In genomic region chr20:13610205-13610604, GRCh38 we compare ENCODE assay signal across 12 cellular contexts. TPM values are rescaled to one million over a fixed set of nuclear protein-coding genes. Genes with fewer than 3 reads are reported as not detected.
DNase-seq lines count a peak whose midpoint lies in the region; ATAC-seq and TF ChIP-seq lines count a peak whose summit lies in the region.
"Had no signal": no experiment of that assay in that cellular context is flagged by ENCODE, and none has a peak within 500 bp of the region (broad histone marks: within the 10 kb centered on the region; RNA-seq: fewer than 3 reads in every experiment).

No MANE protein-coding gene starts in this region.

- H3K79me2 ChIP-seq in hepatocyte = no peaks in the 10 kb centered on the region

- in situ Hi-C loops in ACHN (cut with HindIII; ENCODE audit: low pct_ligation_motif_present, low pct_unique_long_range_greater_than_20kb, low sequenced_read_pairs) = no loop called here

- H3K4me1 Mint-ChIP-seq in Calu3 (ENCODE audit: low read depth, unreplicated experiment) = no peaks in the 10 kb centered on the region

- H3K27ac ChIP-seq in hepatocyte = no peak overlapping the region

- H3K4me3 ChIP-seq in hepatocyte = no peak overlapping the region

- no peak overlapping the region for H3K4me2 ChIP-seq in hepatocyte

- TF ChIP-seq CTCF in Calu3 (IDR thresholded peaks at IDR 0.05; ENCODE audit: unreplicated experiment) (no peak), hepatocyte (IDR thresholded peaks at IDR 0.05; ENCODE audit: poor library complexity) (no peak)

- no TSS peak for BruUV-seq in Calu3 (replicated peaks; lab: Mats Ljungman, UMichigan)

- peaks cover 4% of the 10 kb centered on the region for H3K36me3 Mint-ChIP-seq in Calu3 (ENCODE audit: insufficient read depth, unreplicated experiment)

- no peaks in the 10 kb centered on the region for H3K27me3 ChIP-seq in hepatocyte

- H3K9me3 Mint-ChIP-seq in Calu3 (ENCODE audit: low read depth, unreplicated experiment) = no peaks in the 10 kb centered on the region
- H3K9me3 Mint-ChIP-seq: activated naive CD4-positive, alpha-beta T cell treated with anti-CD3 and anti-CD28 coated beads, Interleukin-2, amount 50 U/mL, for 72 hours; nephron had no signal

- ATAC-seq in GM18867 (IDR thresholded peaks at IDR 0.05; ENCODE audit: unreplicated experiment) = peak; percentile 50
- ATAC-seq: activated naive CD4-positive, alpha-beta T cell treated with anti-CD3 and anti-CD28 coated beads, Interleukin-2, amount 50 U/mL, for 72 hours had no signal

- CTCF ChIA-PET in Calu3 (lab: Charles Lee) = no interaction called here

- no peak overlapping the region for H2AFZ ChIP-seq in hepatocyte

- no peaks in the 10 kb centered on the region for H3K36me3 ChIP-seq in hepatocyte (replicated peaks; ENCODE audit: insufficient read depth, low read depth)

- no peaks in the 10 kb centered on the region for H3K9me3 ChIP-seq in hepatocyte (ENCODE audit: low read depth)

- H3K27ac Mint-ChIP-seq in Calu3 (ENCODE audit: unreplicated experiment) = no peak overlapping the region
- H3K27ac Mint-ChIP-seq: activated naive CD4-positive, alpha-beta T cell treated with anti-CD3 and anti-CD28 coated beads, Interleukin-2, amount 50 U/mL, for 72 hours; nephron had no signal

- intact Hi-C loops in Calu3 (cut with micrococcal nuclease; ENCODE audit: unreplicated experiment) (no loop called here), posterior vena cava (cut with DNase I) (no loop called here)

- no peaks in the 10 kb centered on the region for H3K4me1 ChIP-seq in hepatocyte (ENCODE audit: insufficient read depth)

- no peak overlapping the region for H3K4me3 Mint-ChIP-seq in Calu3 (ENCODE audit: low read depth, unreplicated experiment)
- H3K4me3 Mint-ChIP-seq: nephron had no signal

- DNase-seq in Calu3 (peak; percentile 4), NCI-H748 (lab: John Stamatoyannopoulos, UW; ENCODE audit: unreplicated experiment) (peak; percentile 39), hepatocyte (ENCODE audit: low spot score) (peak; percentile 5), ACHN (no peak), posterior vena cava (ENCODE audit: low spot score) (no peak), NCI-H1092 treated with DMSO at 0.1 percent for 48 hours (lab: John Stamatoyannopoulos, UW) (no peak)
- DNase-seq in stimulated activated CD4-positive, alpha-beta T cell treated with anti-CD3 and anti-CD28 coated beads, Interleukin-4, amount 100 ng/mL, for 4 hours = no peak
- DNase-seq: DMS79; stimulated activated CD4-positive, alpha-beta T cell treated with anti-CD3 and anti-CD28 coated beads, Interleukin-1b, Interleukin-23, amount 100 ng/mL, for 48 hours had no signal

- no peaks in the 10 kb centered on the region for H3K27me3 Mint-ChIP-seq in Calu3 (ENCODE audit: unreplicated experiment)

- H4K20me1 ChIP-seq in hepatocyte (ENCODE audit: insufficient read depth, poor library complexity, severe bottlenecking) = no peaks in the 10 kb centered on the region

- 81% methylated on average over 2 of the region's 2 CpGs for WGBS in hepatocyte (ENCODE audit: low lambda C conversion rate, missing lambda C conversion rate)

- no peaks in the 10 kb centered on the region for H3K9me2 ChIP-seq in hepatocyte (replicated peaks; ENCODE audit: insufficient read depth)

RNA-seq across cellular contexts. Expression of gene TASP1, which starts 28.5 kb away (rescaled TPM):
- total RNA-seq in Calu3 (2022) (16.5 and 20.0 TPM in 2 replicates), hepatocyte (10.1 and 11.1 TPM in 2 replicates), posterior vena cava (10 to 100 TPM; 21.2 to 24.1 TPM)
- polyA plus RNA-seq in hepatocyte = 12.9 and 13.7 TPM in 2 replicates

Comparison
In these comparisons a context has a peak if more than half of its experiments do, and no peak if none do; other contexts are left out.
1. DNase-seq: peak in Calu3 (single experiment), NCI-H748 (single experiment) and hepatocyte (single experiment); none in ACHN (single experiment), posterior vena cava (single experiment), NCI-H1092 treated with DMSO at 0.1 percent for 48 hours (single experiment) and stimulated activated CD4-positive, alpha-beta T cell treated with anti-CD3 and anti-CD28 coated beads, Interleukin-4, amount 100 ng/mL, for 4 hours (0 of 2).